ENCODE assay signal across 14 cellular contexts in the genomic region with DNA sequence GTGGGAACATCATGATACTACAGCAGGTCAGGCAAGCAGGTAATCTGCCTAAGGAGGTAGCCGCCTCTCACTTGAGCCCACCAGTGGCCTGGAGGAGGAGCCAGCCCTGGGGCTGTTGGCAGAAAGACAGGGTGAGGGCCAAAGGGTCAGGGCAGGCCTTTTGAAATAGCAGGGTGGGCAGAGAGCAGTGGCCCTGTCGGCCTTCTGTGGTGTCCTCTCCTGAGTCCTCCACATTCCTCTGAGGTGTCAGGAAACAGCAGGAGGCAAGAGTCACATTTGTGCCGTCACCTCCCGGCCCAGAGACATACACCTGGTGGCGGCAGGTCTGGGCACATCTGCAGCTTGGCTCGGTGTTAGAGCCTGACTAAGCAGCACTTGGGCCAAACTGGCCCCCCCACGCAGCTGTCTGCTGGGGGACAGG. TPM values are rescaled to one million over a fixed set of nuclear protein-coding genes. Genes with fewer than 3 reads are reported as not detected.
DNase-seq lines count a peak whose midpoint lies in the region; ATAC-seq and TF ChIP-seq lines count a peak whose summit lies in the region.
"Had no signal": no experiment of that assay in that cellular context is flagged by ENCODE, and none has a peak within 500 bp of the region (broad histone marks: within the 10 kb centered on the region; RNA-seq: fewer than 3 reads in every experiment).

No MANE protein-coding gene starts in this region.

- H3K9me2 ChIP-seq in GM23338 (ENCODE audit: insufficient read depth) = no peaks in the 10 kb centered on the region

- no peak overlapping the region for H3K4me3 ChIP-seq in GM23338
- no peak overlapping the region for H3K4me3 ChIP-seq in esophagus muscularis mucosa
- no peak overlapping the region for H3K4me3 ChIP-seq in prostate gland
- no peak overlapping the region for H3K4me3 ChIP-seq in heart right ventricle

- H3K4me3 Mint-ChIP-seq in GM23338 = no peak overlapping the region
- H3K4me3 Mint-ChIP-seq in activated naive CD4-positive, alpha-beta T cell treated with anti-CD3 and anti-CD28 coated beads for 36 hours = no peak overlapping the region

- TF ChIP-seq CTCF in GM23338 (conservative IDR thresholded peaks at IDR 0.05; ENCODE audit: low read depth in 2 of 2) = no peak
- no peak for TF ChIP-seq CTCF in esophagus muscularis mucosa (IDR thresholded peaks at IDR 0.05)
- TF ChIP-seq CTCF in prostate gland (IDR thresholded peaks at IDR 0.05) = no peak
- TF ChIP-seq CTCF in heart right ventricle (IDR thresholded peaks at IDR 0.05) = no peak

- intact Hi-C loops in esophagus muscularis mucosa (cut with DNase I) (no loop called here), prostate gland (cut with DNase I) (no loop called here), heart right ventricle (cut with DNase I) (no loop called here)
- intact Hi-C loops in activated naive CD4-positive, alpha-beta T cell treated with anti-CD3 and anti-CD28 coated beads for 36 hours (cut with micrococcal nuclease) = no loop called here

- H4K20me1 ChIP-seq in GM23338 (replicated peaks; ENCODE audit: insufficient read depth) = no peaks in the 10 kb centered on the region

- DNase-seq in GM23338 (ENCODE audit: low spot score) = peak; percentile 41
- DNase-seq in RPMI8226 = peak; percentile 62
- peak; percentile 87 for DNase-seq in esophagus muscularis mucosa (ENCODE audit: extremely low spot score)
- DNase-seq in prostate gland (ENCODE audit: low spot score) = peak; percentile 65
- DNase-seq in heart right ventricle = no peak
- no peak for DNase-seq in activated naive CD4-positive, alpha-beta T cell treated with anti-CD3 and anti-CD28 coated beads for 36 hours
- DNase-seq: DMS79; midbrain; MV-4-11; nucleus accumbens; stimulated activated CD4-positive, alpha-beta T cell treated with anti-CD3 and anti-CD28 coated beads, Interleukin-12 subunit alpha, Interleukin-12 subunit beta, amount 100 ng/mL, for 4 hours had no signal

- H3K27ac ChIP-seq in GM23338 (ENCODE audit: low read depth) = no peak overlapping the region
- no peak overlapping the region for H3K27ac ChIP-seq in esophagus muscularis mucosa (replicated peaks in 1 of 4)
- H3K27ac ChIP-seq in prostate gland = no peak overlapping the region
- no peak overlapping the region for H3K27ac ChIP-seq in heart right ventricle

- CTCF ChIA-PET in activated naive CD4-positive, alpha-beta T cell treated with anti-CD3 and anti-CD28 coated beads for 36 hours (lab: Charles Lee) = no interaction called here

- peak overlapping the region; percentile 59; the same call in 1 of the 2 replicates for H2AFZ ChIP-seq in GM23338

- H3K36me3 ChIP-seq in GM23338 (ENCODE audit: insufficient read depth) = no peaks in the 10 kb centered on the region
- H3K36me3 ChIP-seq in esophagus muscularis mucosa = no peaks in the 10 kb centered on the region
- no peaks in the 10 kb centered on the region for H3K36me3 ChIP-seq in prostate gland
- no peaks in the 10 kb centered on the region for H3K36me3 ChIP-seq in heart right ventricle

- no peaks in the 10 kb centered on the region for H3K79me2 ChIP-seq in GM23338 (replicated peaks; ENCODE audit: insufficient read depth)

- no peak for TF ChIP-seq EP300 in esophagus muscularis mucosa (IDR thresholded peaks at IDR 0.05)

- H3K4me1 ChIP-seq in GM23338 (ENCODE audit: insufficient read depth) (no peaks in the 10 kb centered on the region; the same call in 1 of the 2 replicates), esophagus muscularis mucosa (peaks cover 8 to 15% (median 12%) of the 10 kb centered on the region in 4 donors), prostate gland (replicated peaks) (no peaks in the 10 kb centered on the region), heart right ventricle (peaks cover 0 to 12% (median 7%) of the 10 kb centered on the region in 9 donors)

- H3F3A ChIP-seq in GM23338 (replicated peaks; ENCODE audit: low read depth) = 0 out of 2 replicates have a peak, but pooled peaks cover 3% of the 10 kb centered on the region

- H3K27ac Mint-ChIP-seq in GM23338 = peak overlapping the region; percentile 40; the same call in 1 of the 2 replicates
- no peak overlapping the region for H3K27ac Mint-ChIP-seq in activated naive CD4-positive, alpha-beta T cell treated with anti-CD3 and anti-CD28 coated beads for 36 hours

- no peak overlapping the region for H3K4me2 ChIP-seq in GM23338

- TF ChIP-seq POLR2A in esophagus muscularis mucosa (IDR thresholded peaks at IDR 0.05; ENCODE audit: low read depth) = no peak
- no peak for TF ChIP-seq POLR2A in prostate gland (IDR thresholded peaks at IDR 0.05)

- ATAC-seq in GM23338 (peak; percentile 30), heart right ventricle (no peak), HG03139 (IDR thresholded peaks at IDR 0.05; ENCODE audit: unreplicated experiment) (no peak), HG03045 (IDR thresholded peaks at IDR 0.05; ENCODE audit: unreplicated experiment) (no peak)

- no peaks in the 10 kb centered on the region for H3K36me3 Mint-ChIP-seq in GM23338 (ENCODE audit: low read depth)
- no peaks in the 10 kb centered on the region for H3K36me3 Mint-ChIP-seq in activated naive CD4-positive, alpha-beta T cell treated with anti-CD3 and anti-CD28 coated beads for 36 hours (ENCODE audit: low read depth)

- H3K4me1 Mint-ChIP-seq in GM23338 = peaks cover 20% of the 10 kb centered on the region; the same call in 2 of the 3 replicates
- peaks cover 4% of the 10 kb centered on the region for H3K4me1 Mint-ChIP-seq in activated naive CD4-positive, alpha-beta T cell treated with anti-CD3 and anti-CD28 coated beads for 36 hours (ENCODE audit: low read depth)

- peaks cover 34% of the 10 kb centered on the region for H3K27me3 Mint-ChIP-seq in GM23338 (ENCODE audit: insufficient read depth, low read depth, poor library complexity)
- peaks cover 42% of the 10 kb centered on the region for H3K27me3 Mint-ChIP-seq in activated naive CD4-positive, alpha-beta T cell treated with anti-CD3 and anti-CD28 coated beads for 36 hours (ENCODE audit: low read depth)

- no peaks in the 10 kb centered on the region for H3K9me3 ChIP-seq in esophagus muscularis mucosa
- H3K9me3 ChIP-seq in prostate gland = no peaks in the 10 kb centered on the region
- no peaks in the 10 kb centered on the region for H3K9me3 ChIP-seq in heart right ventricle

- H3K27me3 ChIP-seq in GM23338 (ENCODE audit: insufficient read depth) (peaks cover 40% of the 10 kb centered on the region), esophagus muscularis mucosa (peaks cover under 1 to 49% (median 20%) of the 10 kb centered on the region in 4 donors), prostate gland (replicated peaks; ENCODE audit: insufficient read depth) (no peaks in the 10 kb centered on the region), heart right ventricle (peaks cover 5 to 48% (median 36%) of the 10 kb centered on the region in 7 donors)

- WGBS in esophagus muscularis mucosa = 89% methylated on average over 7 of the region's 7 CpGs
- 31% methylated on average over 7 of the region's 7 CpGs for WGBS in prostate gland
- WGBS in heart right ventricle, 2 donors = 87 to 89% methylated on average over 7 of the region's 7 CpGs

- peaks cover 3% of the 10 kb centered on the region; the same call in 2 of the 3 replicates for H3K9me3 Mint-ChIP-seq in GM23338
- H3K9me3 Mint-ChIP-seq in activated naive CD4-positive, alpha-beta T cell treated with anti-CD3 and anti-CD28 coated beads for 36 hours = no peaks in the 10 kb centered on the region

TF ChIP-seq in GM23338, 12 proteins besides CTCF, POLR2A, EP300 and RAD21:
- TF ChIP-seq CREB1 (CRISPR knock-in tag; IDR thresholded peaks at IDR 0.05; ENCODE audit: low read depth) = no peak
TF ChIP-seq in GM23338: peak in this region for 0.

RNA-seq across cellular contexts. Expression of gene BNC1, which starts 3.9 kb away (rescaled TPM):
- total RNA-seq in GM23338 (2014; rRNA removed; shearing (Covaris generic)) = 1.1 and 1.6 TPM in 2 replicates
- polyA plus RNA-seq in GM23338 (2016; fragmentation: Nextera tagmentation; extraction: Ambion mirVana) = 0.26 and 0.28 TPM in 2 replicates
- total RNA-seq in esophagus muscularis mucosa = under 1 TPM in 3 of 4 donors, not detected in 1; 0.11 to 0.83 (median 0.19) TPM
- 10 to 100 TPM in 1 of 2 donors, under 1 TPM in 1; 0.27 to 11.0 TPM for total RNA-seq in prostate gland
- total RNA-seq in heart right ventricle = under 1 TPM in 9 of 10 donors, not detected in 1; 0.06 to 0.71 (median 0.22) TPM
- polyA plus RNA-seq in heart right ventricle = under 1 TPM; 0.07 to 0.15 TPM
- not detected for total RNA-seq in activated naive CD4-positive, alpha-beta T cell treated with anti-CD3 and anti-CD28 coated beads for 36 hours
- total RNA-seq: activated CD8-positive, alpha-beta memory T cell treated with anti-CD3 and anti-CD28 coated beads for 36 hours had no signal

Comparison
In these comparisons a context has a peak if more than half of its experiments do, and no peak if none do; other contexts are left out.
1. DNase-seq: peak in GM23338 (single experiment), RPMI8226 (single experiment), esophagus muscularis mucosa (single experiment) and prostate gland (single experiment); none in heart right ventricle (0 of 2) and activated naive CD4-positive, alpha-beta T cell treated with anti-CD3 and anti-CD28 coated beads for 36 hours (single experiment).